ENCODE assay signal across 34 cellular contexts in the genomic region with DNA sequence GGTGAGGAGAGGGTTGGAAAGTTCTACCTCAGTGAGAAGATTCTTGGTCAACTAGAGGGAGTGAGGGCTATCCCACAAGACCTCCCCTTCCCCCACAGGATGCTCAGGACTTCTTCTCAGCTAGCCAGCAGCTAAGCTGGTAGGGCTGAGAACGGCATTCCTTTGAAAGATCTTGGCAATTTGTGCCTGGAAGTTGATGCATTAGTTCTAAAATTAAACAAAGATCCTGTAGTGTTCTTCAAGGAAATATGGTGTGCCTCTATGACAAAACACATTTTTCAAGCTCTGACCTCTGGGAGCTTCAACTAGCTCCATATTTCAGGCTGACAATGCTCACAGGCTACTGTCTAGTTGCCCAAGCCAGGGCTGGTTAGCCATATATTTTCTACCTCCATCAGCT. TPM values are rescaled to one million over a fixed set of nuclear protein-coding genes. Genes with fewer than 3 reads are reported as not detected.
DNase-seq lines count a peak whose midpoint lies in the region; ATAC-seq, FAIRE-seq and TF ChIP-seq lines count a peak whose summit lies in the region.
"Had no signal": no experiment of that assay in that cellular context is flagged by ENCODE, and none has a peak within 500 bp of the region (broad histone marks: within the 10 kb centered on the region; RNA-seq: fewer than 3 reads in every experiment).

No MANE protein-coding gene starts in this region.

- H3K27ac ChIP-seq in A549, result no peak overlapping the region
- no peak overlapping the region for H3K27ac ChIP-seq in HEK293 (ENCODE audit: extremely low read depth, low read depth, low read length)
- H3K27ac ChIP-seq: esophagus muscularis mucosa, heart right ventricle, Peyer's patch, right atrium auricular region, testis, WERI-Rb-1 had no signal

- intact Hi-C loops in sciatic nerve (cut with DNase I), result loop anchor here (10.0 kb wide), 1 partner anchor 477 kb away; no protein-coding TSS in a partner anchor

- DNase-seq in A549 (ENCODE audit: low read depth in 1 of 2, low spot score in 1 of 2), result no peak
- peak; percentile 44 for DNase-seq in astrocyte of the hippocampus (ENCODE audit: low read depth, low spot score)
- no peak for DNase-seq in kidney epithelial cell (ENCODE audit: low read depth)
- no peak for DNase-seq in sciatic nerve (ENCODE audit: low spot score)
- no peak for DNase-seq in SIG-M5 (lab: John Stamatoyannopoulos, UW)
- no peak for DNase-seq in midbrain (lab: John Stamatoyannopoulos, UW)
- DNase-seq in stimulated activated CD4-positive, alpha-beta T cell treated with anti-CD3 and anti-CD28 coated beads, Interleukin-15, amount 100 ng/mL, for 24 hours, result no peak
- DNase-seq: 8988T; activated CD4-positive, alpha-beta T cell treated with anti-CD3 and anti-CD28 coated beads, Interleukin-2, amount 10 ng/mL, durations not matched to agents 24 days and 14 days; activated gamma-delta T cell; activated naive CD8-positive, alpha-beta T cell treated with anti-CD3 and anti-CD28 coated beads for 36 hours; activated T-cell treated with anti-CD3 and anti-CD28 coated beads, Interleukin-2, amount 50 U/mL, for 24 hours; CD8-positive, alpha-beta T cell; DMS 273 treated with DMSO at 0.1 percent for 48 hours; heart right ventricle; Kasumi-1; left cardiac atrium; MV-4-11; NCI-H146; NCI-H2107; NCI-H748 treated with DMSO at 0.1 percent for 48 hours; Peyer's patch; SHP77 treated with DMSO at 0.1 percent for 48 hours; stimulated activated CD4-positive, alpha-beta T cell treated with anti-CD3 and anti-CD28 coated beads, Interleukin-1b, Interleukin-23, amount 100 ng/mL, for 48 hours; stimulated activated naive CD4-positive, alpha-beta T cell treated with Interleukin-2 at 50 U/mL for 16 hours; testis had no signal

- ATAC-seq in A549 (no peak), sciatic nerve (no peak)
- ATAC-seq: CD8-positive, alpha-beta T cell; HCT116; left cardiac atrium had no signal

- CTCF ChIA-PET in A549 (lab: Yijun Ruan, JAX) (interaction anchor here (0.5 to 2.4 kb wide), 3 partner anchors 8 to 21 kb away, joined by 3 to 7 read pairs (median 4); no protein-coding TSS in a partner anchor), HEK293 (lab: Yijun Ruan, JAX) (interaction anchor here (0.5 to 1.8 kb wide), 7 partner anchors 11 to 1258 kb away, joined by 3 to 5 read pairs (median 4); no protein-coding TSS in a partner anchor)

- no peak for TF ChIP-seq CTCF in A549 (IDR thresholded peaks at IDR 0.05)
- TF ChIP-seq CTCF in HEK293 (tag by site-specific recombination; IDR thresholded peaks at IDR 0.05), result no peak
- TF ChIP-seq CTCF in kidney epithelial cell (IDR thresholded peaks at IDR 0.05; ENCODE audit: insufficient read depth, low read length, poor library complexity, severe bottlenecking), result no peak

- peaks cover 13% of the 10 kb centered on the region for H3K4me1 ChIP-seq in A549
- H3K4me1 ChIP-seq in HEK293 (ENCODE audit: control insufficient read depth, insufficient read depth, low read length), result peaks cover 5% of the 10 kb centered on the region; the same call in 1 of the 2 replicates

- H3K4me3 ChIP-seq in A549, result no peak overlapping the region
- H3K4me3 ChIP-seq in HEK293 (ENCODE audit: low read depth, low read length), result peak overlapping the region; percentile 88; the same call in 1 of the 2 replicates
- peak overlapping the region; percentile 91 for H3K4me3 ChIP-seq in kidney epithelial cell (ENCODE audit: low read depth, low read length)
- H3K4me3 ChIP-seq: Peyer's patch, right atrium auricular region, testis had no signal

- no peak for TF ChIP-seq RAD21 in A549 (conservative IDR thresholded peaks at IDR 0.05 in 1 of 2, IDR thresholded peaks at IDR 0.05 in 1 of 2)

- TF ChIP-seq EP300 in A549 (IDR thresholded peaks at IDR 0.05), result no peak

- WGBS in A549 (ENCODE audit: missing lambda C conversion rate), result 92% methylated on average over 1 of the region's 1 CpG

- H3K9me3 ChIP-seq in A549 (no peaks in the 10 kb centered on the region), HEK293 (ENCODE audit: control insufficient read depth, insufficient read depth, low read depth, low read length) (no peaks in the 10 kb centered on the region)
- H3K9me3 ChIP-seq: esophagus muscularis mucosa, heart right ventricle, Peyer's patch, right atrium auricular region, testis had no signal

- H3K4me2 ChIP-seq in A549, result peak overlapping the region; percentile 99; the same call in 2 of the 3 replicates

- POLR2A ChIA-PET in A549 (lab: Yijun Ruan, JAX) (no interaction called here), HEK293 (lab: Yijun Ruan, JAX) (no interaction called here)

- no peak for FAIRE-seq in A549 (lab: Jason Lieb, UNC)
- FAIRE-seq: frontal cortex had no signal

- H3K36me3 ChIP-seq in HEK293 (ENCODE audit: control insufficient read depth in 2 of 2, insufficient read depth in 1 of 2, low read length in 2 of 2) (peaks cover 0 to 17% of the 10 kb centered on the region in 2 experiments; a peak in 1 of 3 replicates), kidney epithelial cell (ENCODE audit: control insufficient read depth, insufficient read depth, low read length) (no peaks in the 10 kb centered on the region)
- H3K36me3 ChIP-seq: esophagus muscularis mucosa, heart right ventricle, Peyer's patch, right atrium auricular region, WERI-Rb-1 had no signal

- TF ChIP-seq POLR2A in A549 (IDR thresholded peaks at IDR 0.05; ENCODE audit: low read length), result no peak

- H3K27me3 ChIP-seq in kidney epithelial cell (ENCODE audit: control insufficient read depth, insufficient read depth, low read length), result no peaks in the 10 kb centered on the region
- H3K27me3 ChIP-seq: testis had no signal

TF ChIP-seq in A549, 52 proteins besides CTCF, POLR2A, EP300 and RAD21 (continues in another document):
- TF ChIP-seq MAFK (IDR thresholded peaks at IDR 0.05; ENCODE audit: partially characterized antibody) (no peak), JUNB (IDR thresholded peaks at IDR 0.05) (no peak), ZFP36 (IDR thresholded peaks at IDR 0.05; ENCODE audit: borderline replicate concordance, partially characterized antibody) (no peak), HEYL (CRISPR knock-in tag; IDR thresholded peaks at IDR 0.05) (no peak), RNF2 (IDR thresholded peaks at IDR 0.05; ENCODE audit: borderline replicate concordance, low read depth) (no peak), FOXS1 (CRISPR knock-in tag; IDR thresholded peaks at IDR 0.05) (no peak), NPAS2 (CRISPR knock-in tag; IDR thresholded peaks at IDR 0.05; ENCODE audit: borderline replicate concordance) (no peak), PHF8 (IDR thresholded peaks at IDR 0.05; ENCODE audit: borderline replicate concordance, low read depth) (no peak), NR3C1 (IDR thresholded peaks at IDR 0.05) (no peak), ESRRA (IDR thresholded peaks at IDR 0.05; ENCODE audit: borderline replicate concordance, low read length) (no peak), EHF (CRISPR knock-in tag; IDR thresholded peaks at IDR 0.05) (no peak), CEBPB (IDR thresholded peaks at IDR 0.05) (no peak), EHMT2 (IDR thresholded peaks at IDR 0.05; ENCODE audit: low read depth) (no peak)
- TF ChIP-seq, protein P1, sequence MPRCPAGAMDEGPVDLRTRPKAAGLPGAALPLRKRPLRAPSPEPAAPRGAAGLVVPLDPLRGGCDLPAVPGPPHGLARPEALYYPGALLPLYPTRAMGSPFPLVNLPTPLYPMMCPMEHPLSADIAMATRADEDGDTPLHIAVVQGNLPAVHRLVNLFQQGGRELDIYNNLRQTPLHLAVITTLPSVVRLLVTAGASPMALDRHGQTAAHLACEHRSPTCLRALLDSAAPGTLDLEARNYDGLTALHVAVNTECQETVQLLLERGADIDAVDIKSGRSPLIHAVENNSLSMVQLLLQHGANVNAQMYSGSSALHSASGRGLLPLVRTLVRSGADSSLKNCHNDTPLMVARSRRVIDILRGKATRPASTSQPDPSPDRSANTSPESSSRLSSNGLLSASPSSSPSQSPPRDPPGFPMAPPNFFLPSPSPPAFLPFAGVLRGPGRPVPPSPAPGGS (IDR thresholded peaks at IDR 0.05), result no peak

TF ChIP-seq in HEK293, 187 proteins besides CTCF, POLR2A, EP300 and RAD21 (continues in another document):
- TF ChIP-seq GLI2 (tag by site-specific recombination; IDR thresholded peaks at IDR 0.05; ENCODE audit: borderline replicate concordance, low read depth), result no peak
- TF ChIP-seq, protein P2, sequence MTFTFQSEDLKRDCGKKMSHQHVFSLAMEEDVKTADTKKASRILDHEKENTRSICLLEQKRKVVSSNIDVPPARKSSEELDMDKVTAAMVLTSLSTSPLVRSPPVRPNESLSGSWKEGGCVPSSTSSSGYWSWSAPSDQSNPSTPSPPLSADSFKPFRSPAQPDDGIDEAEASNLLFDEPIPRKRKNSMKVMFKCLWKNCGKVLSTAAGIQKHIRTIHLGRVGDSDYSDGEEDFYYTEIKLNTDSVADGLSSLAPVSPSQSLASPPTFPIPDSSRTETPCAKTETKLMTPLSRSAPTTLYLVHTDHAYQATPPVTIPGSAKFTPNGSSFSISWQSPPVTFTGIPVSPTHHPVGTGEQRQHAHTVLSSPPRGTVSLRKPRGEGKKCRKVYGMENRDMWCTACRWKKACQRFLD (tag by site-specific recombination; IDR thresholded peaks at IDR 0.05), result no peak
- TF ChIP-seq ZNF416 (tag by site-specific recombination; IDR thresholded peaks at IDR 0.05), result no peak
- TF ChIP-seq ZNF292 (tag by site-specific recombination; IDR thresholded peaks at IDR 0.05; ENCODE audit: borderline replicate concordance, low read depth), result no peak
- no peak for TF ChIP-seq GLIS2 (tag by site-specific recombination; IDR thresholded peaks at IDR 0.05)
- TF ChIP-seq ZNF398 (tag by site-specific recombination; IDR thresholded peaks at IDR 0.05), result no peak

RNA-seq across cellular contexts. Expression of gene LYPD1, which starts 2.3 kb away (rescaled TPM):
- polyA plus RNA-seq in A549 (2011; rRNA removed), result 3.6 TPM in 2 replicates
- polyA plus RNA-seq in A549 (2012; cell fraction: cytosol; rRNA removed), result 6.6 and 8.2 TPM in 2 replicates
- 5.6 and 5.8 TPM in 2 replicates for polyA plus RNA-seq in A549 (2012; cell fraction: nucleus; rRNA removed)
- polyA plus RNA-seq in A549 (2017; fragmentation: RNase III; extraction: RNeasy Plus Mini Kit Qiagen cat#74134 plus additional on column Dnase treatment), result 12.0 to 13.7 TPM (median 13.7 TPM) in 3 replicates
- 3.5 and 5.6 TPM in 2 replicates for polyA minus RNA-seq in A549 (2011; rRNA and poly(A)+ RNA removed)
- 53.2 and 59.1 TPM in 2 replicates for total RNA-seq in kidney epithelial cell
- 1.2 TPM for total RNA-seq in sciatic nerve
- total RNA-seq: activated CD4-positive, alpha-beta T cell treated with anti-CD3 and anti-CD28 coated beads, Interleukin-2, amount 10 ng/mL, durations not matched to agents 24 days and 14 days; activated CD8-positive, alpha-beta memory T cell treated with anti-CD3 and anti-CD28 coated beads for 36 hours; activated naive CD8-positive, alpha-beta T cell treated with anti-CD3 and anti-CD28 coated beads for 36 hours; B cell; CD8-positive, alpha-beta T cell had no signal

Comparison
In these comparisons a context has a peak if more than half of its experiments do, and no peak if none do; other contexts are left out.
1. RNA of gene LYPD1, which starts 2.3 kb away (total RNA-seq): 53.2 to 59.1 TPM in kidney epithelial cell; 1.2 TPM in sciatic nerve (single experiment); every median in the first group is over 10 times any median in the second.